Comparison of ENCODE assay signal across 31 cellular contexts in genomic region chr19:56976995-56977906, GRCh38.
"Had no signal": no experiment of that assay in that cellular context is flagged by ENCODE, and none has a peak within 500 bp of the region (broad histone marks: within the 10 kb centered on the region; RNA-seq: fewer than 3 reads in every experiment).

No MANE protein-coding gene starts in this region.

- ATAC-seq: activated CD4-positive, alpha-beta T cell treated with anti-CD3 and anti-CD28 coated beads for 36 hours; activated CD4-positive, CD25-positive, alpha-beta regulatory T cell treated with anti-CD3 and anti-CD28 coated beads, Interleukin-2, amount 50 U/mL, for 24 hours; activated CD8-positive, alpha-beta memory T cell treated with anti-CD3 and anti-CD28 coated beads, Interleukin-2, amount 10 ng/mL, durations not matched to agents 7 days and 5 days; activated CD8-positive, alpha-beta T cell treated with anti-CD3 and anti-CD28 coated beads, Interleukin-2, amount 10 ng/mL, durations not matched to agents 7 days and 5 days; activated naive CD8-positive, alpha-beta T cell treated with anti-CD3 and anti-CD28 coated beads, Interleukin-2, amount 50 U/mL, for 24 hours had no signal

- H3K27me3 ChIP-seq: ascending aorta, cardiac muscle cell had no signal

- H3K36me3 ChIP-seq: ascending aorta, cardiac muscle cell had no signal

- H3K27ac ChIP-seq: ascending aorta, cardiac muscle cell, VCaP had no signal

- DNase-seq: activated CD4-positive, alpha-beta memory T cell treated with anti-CD3 and anti-CD28 coated beads, Interleukin-2, amount 10 ng/mL, durations not matched to agents 7 days and 5 days; activated CD4-positive, alpha-beta T cell treated with anti-CD3 and anti-CD28 coated beads for 1 hour; activated CD4-positive, alpha-beta T cell treated with anti-CD3 and anti-CD28 coated beads for 36 hours; activated CD4-positive, alpha-beta T cell treated with anti-CD3 and anti-CD28 coated beads for 48 hours; activated CD4-positive, alpha-beta T cell treated with anti-CD3 and anti-CD28 coated beads, Interleukin-2, amount 10 ng/mL, durations not matched to agents 7 days and 5 days; activated CD4-positive, alpha-beta T cell treated with anti-CD3 and anti-CD28 coated beads, Interleukin-2, amount 50 U/mL, for 48 hours; activated CD4-positive, CD25-positive, alpha-beta regulatory T cell; activated CD8-positive, alpha-beta memory T cell treated with anti-CD3 and anti-CD28 coated beads for 24 hours; activated CD8-positive, alpha-beta memory T cell treated with anti-CD3 and anti-CD28 coated beads, Interleukin-2, amount 10 ng/mL, durations not matched to agents 7 days and 5 days; activated CD8-positive, alpha-beta memory T cell treated with anti-CD3 and anti-CD28 coated beads, Interleukin-2, amount 50 U/mL, for 48 hours; activated CD8-positive, alpha-beta T cell treated with anti-CD3 and anti-CD28 coated beads, Interleukin-2, amount 10 ng/mL, durations not matched to agents 7 days and 5 days; activated effector memory CD4-positive, alpha-beta T cell treated with Interleukin-2 at 50 U/mL for 16 hours; activated gamma-delta T cell; activated naive CD4-positive, alpha-beta T cell treated with anti-CD3 and anti-CD28 coated beads, Interleukin-2, amount 10 ng/mL, durations not matched to agents 7 days and 5 days; activated naive CD4-positive, alpha-beta T cell treated with Interleukin-2 at 50 U/mL for 16 hours; activated naive CD8-positive, alpha-beta T cell treated with anti-CD3 and anti-CD28 coated beads, Interleukin-2, amount 10 ng/mL, durations not matched to agents 7 days and 5 days; activated naive CD8-positive, alpha-beta T cell treated with anti-CD3 and anti-CD28 coated beads, Interleukin-2, amount 50 U/mL, for 24 hours; activated T-cell treated with anti-CD3 and anti-CD28 coated beads, Interleukin-2, amount 50 U/mL, for 24 hours; activated T-cell treated with anti-CD3 and anti-CD28 coated beads, Interleukin-2, amount 50 U/mL, for 48 hours; amygdala; anterior cingulate cortex; caudate nucleus; SW 1271; T-helper 1 cell; T-helper 2 cell; T-helper 9 cell had no signal

- H3K4me3 ChIP-seq: ascending aorta, cardiac muscle cell had no signal

- FAIRE-seq: bronchial epithelial cell had no signal

- H3K4me1 ChIP-seq: ascending aorta had no signal
